12 cellular contexts compared by ENCODE assay signal in the genomic region with DNA sequence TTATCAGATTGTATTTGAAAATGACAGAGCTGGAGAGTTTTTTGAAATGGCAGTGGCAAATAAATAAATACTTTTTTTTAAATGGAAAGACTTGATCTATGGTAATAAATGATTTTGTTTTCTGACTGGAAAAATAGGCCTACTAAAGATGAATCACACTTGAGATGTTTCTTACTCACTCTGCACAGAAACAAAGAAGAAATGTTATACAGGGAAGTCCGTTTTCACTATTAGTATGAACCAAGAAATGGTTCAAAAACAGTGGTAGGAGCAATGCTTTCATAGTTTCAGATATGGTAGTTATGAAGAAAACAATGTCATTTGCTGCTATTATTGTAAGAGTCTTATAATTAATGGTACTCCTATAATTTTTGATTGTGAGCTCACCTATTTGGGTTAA. TPM values are rescaled to one million over a fixed set of nuclear protein-coding genes. Genes with fewer than 3 reads are reported as not detected.
DNase-seq lines count a peak whose midpoint lies in the region; ATAC-seq and TF ChIP-seq lines count a peak whose summit lies in the region.
"Had no signal": no experiment of that assay in that cellular context is flagged by ENCODE, and none has a peak within 500 bp of the region (broad histone marks: within the 10 kb centered on the region; RNA-seq: fewer than 3 reads in every experiment).

No MANE protein-coding gene starts in this region.

- no peak overlapping the region for H3K4me2 ChIP-seq in GM23338

- H4K20me1 ChIP-seq in GM23338 (replicated peaks; ENCODE audit: insufficient read depth): no peaks in the 10 kb centered on the region

- no peak overlapping the region for H3K4me3 Mint-ChIP-seq in effector memory CD8-positive, alpha-beta T cell
- H3K4me3 Mint-ChIP-seq in GM23338: no peak overlapping the region

- no peak for TF ChIP-seq POLR2A in GM18505 (IDR thresholded peaks at IDR 0.05; ENCODE audit: borderline replicate concordance, extremely low read depth, insufficient read depth, insufficient read length)
- no peak for TF ChIP-seq POLR2A in heart left ventricle (IDR thresholded peaks at IDR 0.05)

- peaks cover 0 to 3% (median 0%) of the 10 kb centered on the region in 12 donors for H3K4me1 ChIP-seq in heart left ventricle
- 0 out of 2 replicates have a peak, but pooled peaks cover 3% of the 10 kb centered on the region for H3K4me1 ChIP-seq in GM23338 (ENCODE audit: insufficient read depth)

- H3K27me3 Mint-ChIP-seq in effector memory CD8-positive, alpha-beta T cell: no peaks in the 10 kb centered on the region
- no peaks in the 10 kb centered on the region for H3K27me3 Mint-ChIP-seq in GM23338 (ENCODE audit: insufficient read depth, low read depth, poor library complexity)

- H3K27me3 ChIP-seq in heart left ventricle (no peaks in the 10 kb centered on the region), GM23338 (ENCODE audit: insufficient read depth) (no peaks in the 10 kb centered on the region)
- H3K27me3 ChIP-seq: cardiac muscle cell had no signal

- no peak for DNase-seq in effector memory CD8-positive, alpha-beta T cell
- no peak for DNase-seq in kidney tubule cell (ENCODE audit: low spot score)
- no peak for DNase-seq in heart left ventricle
- DNase-seq in GM23338 (ENCODE audit: low spot score): no peak
- DNase-seq: Caco-2, erythroblast, NCI-H1694 treated with DMSO at 0.1 percent for 48 hours had no signal

- H3K27ac ChIP-seq in heart left ventricle: peak overlapping the region in 1 of 12 donors; percentile 12
- H3K27ac ChIP-seq in GM23338 (ENCODE audit: low read depth): no peak overlapping the region
- H3K27ac ChIP-seq: cardiac muscle cell had no signal

- no peak overlapping the region for H2AFZ ChIP-seq in GM23338

- H3K79me2 ChIP-seq in GM23338 (replicated peaks; ENCODE audit: insufficient read depth): no peaks in the 10 kb centered on the region

- H3F3A ChIP-seq in GM23338 (replicated peaks; ENCODE audit: low read depth): no peaks in the 10 kb centered on the region

- ATAC-seq in GM18505 (IDR thresholded peaks at IDR 0.05; ENCODE audit: unreplicated experiment) (peak; percentile 56), GM21360 (IDR thresholded peaks at IDR 0.05; ENCODE audit: unreplicated experiment) (peak; percentile 70), HG03565 (IDR thresholded peaks at IDR 0.05; ENCODE audit: unreplicated experiment) (peak; percentile 57), heart left ventricle (no peak), GM23338 (no peak), GM18861 (IDR thresholded peaks at IDR 0.05; ENCODE audit: unreplicated experiment) (no peak)
- ATAC-seq in effector memory CD8-positive, alpha-beta T cell (replicated peaks): no peak

- H3K27ac Mint-ChIP-seq in effector memory CD8-positive, alpha-beta T cell: peak overlapping the region; percentile 23 to 41
- H3K27ac Mint-ChIP-seq in GM23338: no peak overlapping the region

- intact Hi-C loops in heart left ventricle (cut with DNase I): no loop called here

- TF ChIP-seq CTCF in heart left ventricle (IDR thresholded peaks at IDR 0.05) (no peak), GM23338 (conservative IDR thresholded peaks at IDR 0.05; ENCODE audit: low read depth in 2 of 2) (no peak)

- no peaks in the 10 kb centered on the region for H3K9me3 Mint-ChIP-seq in effector memory CD8-positive, alpha-beta T cell
- H3K9me3 Mint-ChIP-seq in GM23338: no peaks in the 10 kb centered on the region

- no peaks in the 10 kb centered on the region for H3K9me3 ChIP-seq in heart left ventricle
- H3K9me3 ChIP-seq: Caco-2 had no signal

- 94 to 100% (median 96%) methylated on average over 1 of the region's 1 CpG for WGBS in heart left ventricle, 4 donors

- peaks cover 13% of the 10 kb centered on the region for H3K9me2 ChIP-seq in GM23338 (ENCODE audit: insufficient read depth)

- no peak overlapping the region for H3K4me3 ChIP-seq in heart left ventricle
- H3K4me3 ChIP-seq in GM23338: no peak overlapping the region
- H3K4me3 ChIP-seq: cardiac muscle cell had no signal

- no peaks in the 10 kb centered on the region for H3K36me3 ChIP-seq in heart left ventricle
- no peaks in the 10 kb centered on the region for H3K36me3 ChIP-seq in GM23338 (ENCODE audit: insufficient read depth)
- H3K36me3 ChIP-seq: cardiac muscle cell had no signal

- peaks cover 44 to 57% of the 10 kb centered on the region in 2 donors for H3K4me1 Mint-ChIP-seq in effector memory CD8-positive, alpha-beta T cell (ENCODE audit: low read depth in 2 of 2)
- peaks cover 16% of the 10 kb centered on the region for H3K4me1 Mint-ChIP-seq in GM23338

- peaks cover 38% of the 10 kb centered on the region for H3K36me3 Mint-ChIP-seq in effector memory CD8-positive, alpha-beta T cell (ENCODE audit: insufficient read depth)
- no peaks in the 10 kb centered on the region for H3K36me3 Mint-ChIP-seq in GM23338 (ENCODE audit: low read depth)

TF ChIP-seq in GM23338, 12 proteins besides CTCF, POLR2A, EP300 and RAD21 (continues in another document):
- TF ChIP-seq ZNF331 (CRISPR knock-in tag; IDR thresholded peaks at IDR 0.05; ENCODE audit: low read depth) (no peak), EZH2phosphoT487 (IDR thresholded peaks at IDR 0.05; ENCODE audit: unreplicated experiment) (no peak), POLR2AphosphoS5 (IDR thresholded peaks at IDR 0.05; ENCODE audit: low read depth) (no peak), JUNB (IDR thresholded peaks at IDR 0.05; ENCODE audit: unreplicated experiment) (no peak), EZH2 (IDR thresholded peaks at IDR 0.05; ENCODE audit: low read depth, unreplicated experiment) (no peak), CREB1 (CRISPR knock-in tag; IDR thresholded peaks at IDR 0.05; ENCODE audit: low read depth) (no peak), ZNF114 (CRISPR knock-in tag; IDR thresholded peaks at IDR 0.05) (no peak)
- TF ChIP-seq, protein P1, sequence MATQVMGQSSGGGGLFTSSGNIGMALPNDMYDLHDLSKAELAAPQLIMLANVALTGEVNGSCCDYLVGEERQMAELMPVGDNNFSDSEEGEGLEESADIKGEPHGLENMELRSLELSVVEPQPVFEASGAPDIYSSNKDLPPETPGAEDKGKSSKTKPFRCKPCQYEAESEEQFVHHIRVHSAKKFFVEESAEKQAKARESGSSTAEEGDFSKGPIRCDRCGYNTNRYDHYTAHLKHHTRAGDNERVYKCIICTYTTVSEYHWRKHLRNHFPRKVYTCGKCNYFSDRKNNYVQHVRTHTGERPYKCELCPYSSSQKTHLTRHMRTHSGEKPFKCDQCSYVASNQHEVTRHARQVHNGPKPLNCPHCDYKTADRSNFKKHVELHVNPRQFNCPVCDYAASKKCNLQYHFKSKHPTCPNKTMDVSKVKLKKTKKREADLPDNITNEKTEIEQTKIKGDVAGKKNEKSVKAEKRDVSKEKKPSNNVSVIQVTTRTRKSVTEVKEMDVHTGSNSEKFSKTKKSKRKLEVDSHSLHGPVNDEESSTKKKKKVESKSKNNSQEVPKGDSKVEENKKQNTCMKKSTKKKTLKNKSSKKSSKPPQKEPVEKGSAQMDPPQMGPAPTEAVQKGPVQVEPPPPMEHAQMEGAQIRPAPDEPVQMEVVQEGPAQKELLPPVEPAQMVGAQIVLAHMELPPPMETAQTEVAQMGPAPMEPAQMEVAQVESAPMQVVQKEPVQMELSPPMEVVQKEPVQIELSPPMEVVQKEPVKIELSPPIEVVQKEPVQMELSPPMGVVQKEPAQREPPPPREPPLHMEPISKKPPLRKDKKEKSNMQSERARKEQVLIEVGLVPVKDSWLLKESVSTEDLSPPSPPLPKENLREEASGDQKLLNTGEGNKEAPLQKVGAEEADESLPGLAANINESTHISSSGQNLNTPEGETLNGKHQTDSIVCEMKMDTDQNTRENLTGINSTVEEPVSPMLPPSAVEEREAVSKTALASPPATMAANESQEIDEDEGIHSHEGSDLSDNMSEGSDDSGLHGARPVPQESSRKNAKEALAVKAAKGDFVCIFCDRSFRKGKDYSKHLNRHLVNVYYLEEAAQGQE (IDR thresholded peaks at IDR 0.05; ENCODE audit: unreplicated experiment): no peak

RNA-seq across cellular contexts. Expression of a gene that starts 30.9 kb away (rescaled TPM):
- total RNA-seq in heart left ventricle: 10 to 100 TPM in 1 of 9 donors, 1 to 10 TPM in 3, under 1 TPM in 5; 0.16 to 11.2 (median 0.83) TPM
- polyA plus RNA-seq in heart left ventricle (under 1 TPM; 0.08 to 0.21 TPM), GM23338 (2016; fragmentation: Nextera tagmentation; extraction: Ambion mirVana) (not detected in 2 replicates)
- total RNA-seq in GM23338 (2014; rRNA removed; shearing (Covaris generic)): not detected in 2 replicates
- total RNA-seq: cardiac muscle cell had no signal
- polyA plus RNA-seq: cardiac muscle cell had no signal

Comparison
In these comparisons a context has a peak if more than half of its experiments do, and no peak if none do; other contexts are left out.
1. ATAC-seq: peak in GM18505 (single experiment), GM21360 (single experiment) and HG03565 (single experiment); none in effector memory CD8-positive, alpha-beta T cell (single experiment), heart left ventricle (0 of 4), GM23338 (single experiment) and GM18861 (single experiment).